9 cellular contexts compared by ENCODE assay signal in genomic region chr5:135834639-135835529, GRCh38. TPM values are rescaled to one million over a fixed set of nuclear protein-coding genes. Genes with fewer than 3 reads are reported as not detected.
DNase-seq lines count a peak whose midpoint lies in the region; ATAC-seq lines count a peak whose summit lies in the region.
"Had no signal": no experiment of that assay in that cellular context is flagged by ENCODE, and none has a peak within 500 bp of the region (broad histone marks: within the 10 kb centered on the region; RNA-seq: fewer than 3 reads in every experiment).

Gene SLC25A48 (plus strand): TSS chr5:135834663. CDS start chr5:135834848, 185 bp downstream.

- H3K4me3 ChIP-seq in skeletal muscle cell (ENCODE audit: low read depth, low read length), result peak within 1 kb of the TSS; percentile 35

- H3K36me3 Mint-ChIP-seq in activated naive CD8-positive, alpha-beta T cell treated with anti-CD3 and anti-CD28 coated beads for 36 hours, result no peaks in the 10 kb centered on the region

- H3K27ac Mint-ChIP-seq in activated naive CD8-positive, alpha-beta T cell treated with anti-CD3 and anti-CD28 coated beads for 36 hours, result no peak within 1 kb of the TSS

- H3K9me3 Mint-ChIP-seq in activated naive CD8-positive, alpha-beta T cell treated with anti-CD3 and anti-CD28 coated beads for 36 hours, result peaks cover 4% of the 10 kb centered on the region

- peaks cover 57% of the 10 kb centered on the region for H3K27me3 Mint-ChIP-seq in activated naive CD8-positive, alpha-beta T cell treated with anti-CD3 and anti-CD28 coated beads for 36 hours

- no peaks in the 10 kb centered on the region for H3K4me1 Mint-ChIP-seq in activated naive CD8-positive, alpha-beta T cell treated with anti-CD3 and anti-CD28 coated beads for 36 hours

- no peak within 1 kb of the TSS for H3K4me3 Mint-ChIP-seq in activated naive CD8-positive, alpha-beta T cell treated with anti-CD3 and anti-CD28 coated beads for 36 hours

- ATAC-seq in GM19035 (IDR thresholded peaks at IDR 0.05; ENCODE audit: unreplicated experiment), result peak; percentile 82

- DNase-seq in Ammon's horn (ENCODE audit: low spot score), result peak; percentile 64
- DNase-seq in NCI-H128 (lab: John Stamatoyannopoulos, UW; ENCODE audit: unreplicated experiment), result peak; percentile 38
- DNase-seq in activated naive CD8-positive, alpha-beta T cell treated with anti-CD3 and anti-CD28 coated beads for 36 hours, result peak; percentile 57
- peak in 33 of 51 donors; percentile 15 to 74 (median 52) for DNase-seq in hypothalamus (lab: John Stamatoyannopoulos, UW)
- no peak for DNase-seq in skeletal muscle cell (ENCODE audit: low read depth)
- DNase-seq in pons (ENCODE audit: low spot score), result no peak
- no peak for DNase-seq in epidermal melanocyte (ENCODE audit: insufficient read length, low spot score)

RNA-seq across cellular contexts. Expression of gene SLC25A48, which starts in this region (rescaled TPM):
- total RNA-seq in activated naive CD8-positive, alpha-beta T cell treated with anti-CD3 and anti-CD28 coated beads for 36 hours, result not detected
- total RNA-seq: mononuclear cell had no signal

Comparison
In these comparisons a context has a peak if more than half of its experiments do, and no peak if none do; other contexts are left out.
1. Peak in DNase-seq in activated naive CD8-positive, alpha-beta T cell treated with anti-CD3 and anti-CD28 coated beads for 36 hours; RNA of the gene not detected or under 1 TPM.
2. DNase-seq: peak in Ammon's horn (single experiment), NCI-H128 (single experiment) and hypothalamus (33 of 51); none in skeletal muscle cell (single experiment), pons (single experiment) and epidermal melanocyte (single experiment).